ENCODE assay signal across 8 cellular contexts in genomic region chr11:103202048-103202651, GRCh38.
A peak's percentile ranks its signal among the peaks of the same experiment; 100 is the strongest.
DNase-seq lines count a peak whose midpoint lies in the region; ATAC-seq, FAIRE-seq and TF ChIP-seq lines count a peak whose summit lies in the region.

No MANE protein-coding gene starts in this region.

- no peaks in the 10 kb centered on the region for H3K36me3 ChIP-seq in ovary

- no peaks in the 10 kb centered on the region for H3K27me3 ChIP-seq in ovary

- TF ChIP-seq EP300 in ovary (IDR thresholded peaks at IDR 0.05) = no peak

- H3K9me3 Mint-ChIP-seq in chondrocyte (ENCODE audit: low read depth) = no peaks in the 10 kb centered on the region

- no peak overlapping the region for H3K4me3 ChIP-seq in ovary

- intact Hi-C loops in ovary (cut with DNase I) = no loop called here

- H3K4me1 Mint-ChIP-seq in chondrocyte (ENCODE audit: low read depth) = no peaks in the 10 kb centered on the region

- no peak overlapping the region for H3K4me3 Mint-ChIP-seq in chondrocyte (ENCODE audit: unreplicated experiment)

- no peaks in the 10 kb centered on the region for H3K4me1 ChIP-seq in ovary (ENCODE audit: insufficient read depth)

- TF ChIP-seq CTCF in chondrocyte (IDR thresholded peaks at IDR 0.05) = peak; percentile 88
- no peak for TF ChIP-seq CTCF in ovary (IDR thresholded peaks at IDR 0.05)

- FAIRE-seq in GM19239 (lab: Jason Lieb, UNC) = no peak

- no peak for TF ChIP-seq POLR2A in ovary (IDR thresholded peaks at IDR 0.05)

- no peaks in the 10 kb centered on the region for H3K27me3 Mint-ChIP-seq in chondrocyte (ENCODE audit: low read depth)

- peaks cover 2% of the 10 kb centered on the region for H3K36me3 Mint-ChIP-seq in chondrocyte (ENCODE audit: low read depth)

- no peak overlapping the region for H3K27ac ChIP-seq in ovary

- H3K9me3 ChIP-seq in ovary = no peaks in the 10 kb centered on the region

- no peak for ATAC-seq in GM21526 (IDR thresholded peaks at IDR 0.05; ENCODE audit: low FRiP score, unreplicated experiment)
- no peak for ATAC-seq in GM21717 (IDR thresholded peaks at IDR 0.05; ENCODE audit: unreplicated experiment)
- ATAC-seq in GM19395 (IDR thresholded peaks at IDR 0.05; ENCODE audit: unreplicated experiment) = no peak

- no peak overlapping the region for H3K27ac Mint-ChIP-seq in chondrocyte (ENCODE audit: unreplicated experiment)

- peak; percentile 1 for DNase-seq in GM19239 (ENCODE audit: insufficient read length, low spot score)
- DNase-seq in NCI-H2227 treated with DMSO at 0.1 percent for 48 hours (lab: John Stamatoyannopoulos, UW) = peak; percentile 34
- DNase-seq in chondrocyte (ENCODE audit: low spot score) = no peak
- DNase-seq in non-pigmented ciliary epithelial cell (ENCODE audit: low read depth) = peak; percentile 20
- DNase-seq in ovary = no peak

- 35 to 40% (median 39%) methylated on average over 3 of the region's 3 CpGs for WGBS in ovary, 3 donors

Comparison
In these comparisons a context has a peak if more than half of its experiments do, and no peak if none do; other contexts are left out.
1. DNase-seq: peak in GM19239 (single experiment), NCI-H2227 treated with DMSO at 0.1 percent for 48 hours (single experiment) and non-pigmented ciliary epithelial cell (single experiment); none in chondrocyte (single experiment) and ovary (0 of 5).